Comparison of ENCODE assay signal across 11 cellular contexts in the genomic region with DNA sequence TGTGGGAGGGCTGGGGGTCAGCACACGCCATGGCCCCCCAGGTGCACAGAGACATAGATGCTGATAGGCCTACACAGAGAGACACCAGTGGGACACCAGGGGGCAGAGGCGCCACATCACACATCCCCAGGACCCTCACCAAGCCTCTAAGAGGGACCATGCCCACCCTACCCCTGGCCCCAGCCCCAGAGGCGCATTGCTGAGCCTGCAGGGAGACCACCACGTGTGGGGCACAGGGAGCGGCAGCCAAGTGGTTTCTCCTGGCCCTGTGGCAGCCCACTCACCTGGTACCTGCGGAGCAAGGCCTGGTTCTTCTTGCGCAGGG. TPM values are rescaled to one million over a fixed set of nuclear protein-coding genes. Genes with fewer than 3 reads are reported as not detected.
A peak's percentile ranks its signal among the peaks of the same experiment; 100 is the strongest.
DNase-seq lines count a peak whose midpoint lies in the region; ATAC-seq and TF ChIP-seq lines count a peak whose summit lies in the region.
"Had no signal": no experiment of that assay in that cellular context is flagged by ENCODE, and none has a peak within 500 bp of the region (broad histone marks: within the 10 kb centered on the region; RNA-seq: fewer than 3 reads in every experiment).

No MANE protein-coding gene starts in this region.

- intact Hi-C loops in ascending aorta (cut with DNase I) (loop anchor here (5.0 kb wide), 1 partner anchor 237 kb away; no protein-coding TSS in a partner anchor), left cardiac atrium (cut with DNase I) (no loop called here)

- H3K4me3 ChIP-seq in ascending aorta: peak overlapping the region; percentile 40 to 47
- H3K4me3 ChIP-seq in skeletal muscle tissue (ENCODE audit: low read length in 3 of 3): peak overlapping the region; percentile 89 to 90 (median 90)

- ATAC-seq in left cardiac atrium: peak; percentile 1 to 6
- no peak for ATAC-seq in GM19328 (IDR thresholded peaks at IDR 0.05; ENCODE audit: unreplicated experiment)
- ATAC-seq in GM21447 (IDR thresholded peaks at IDR 0.05; ENCODE audit: unreplicated experiment): no peak
- ATAC-seq: stimulated activated effector memory CD8-positive, alpha-beta T cell treated with anti-CD3 and anti-CD28 coated beads, Interleukin-12 subunit alpha, Interleukin-12 subunit beta, amount 100 ng/mL, for 72 hours had no signal

- H3K27me3 ChIP-seq in ascending aorta (no peaks in the 10 kb centered on the region), skeletal muscle tissue (ENCODE audit: control insufficient read depth in 3 of 3, insufficient read depth in 3 of 3, low read length in 3 of 3) (no peaks in the 10 kb centered on the region)

- H3K27ac ChIP-seq in ascending aorta: peak overlapping the region; percentile 98 to 99
- H3K27ac ChIP-seq in skeletal muscle tissue (ENCODE audit: low read depth, low read length): peak overlapping the region; percentile 97

- H3K4me1 ChIP-seq in ascending aorta (peaks cover 59 to 94% of the 10 kb centered on the region in 2 donors), skeletal muscle tissue (ENCODE audit: control insufficient read depth in 3 of 3, insufficient read depth in 3 of 3, low read length in 3 of 3) (peaks cover 87 to 97% (median 91%) of the 10 kb centered on the region in 3 donors)

- DNase-seq in GM03348 (ENCODE audit: low spot score): peak; percentile 23
- no peak for DNase-seq in ascending aorta (ENCODE audit: low spot score in 2 of 2)
- DNase-seq in left cardiac atrium: no peak
- no peak for DNase-seq in NCI-H524 treated with DMSO at 0.1 percent for 48 hours (lab: John Stamatoyannopoulos, UW)
- DNase-seq in putamen (ENCODE audit: low spot score): no peak
- DNase-seq: naive B cell had no signal

- H3K9ac ChIP-seq in skeletal muscle tissue (ENCODE audit: low read depth in 1 of 3, low read length in 3 of 3): peak overlapping the region; percentile 94 to 99 (median 99)

- no peak for TF ChIP-seq CTCF in ascending aorta (IDR thresholded peaks at IDR 0.05)

- no peaks in the 10 kb centered on the region for H3K9me3 ChIP-seq in ascending aorta
- H3K9me3 ChIP-seq in skeletal muscle tissue (ENCODE audit: control insufficient read depth in 3 of 3, low read length in 3 of 3): no peaks in the 10 kb centered on the region

- H3K36me3 ChIP-seq in ascending aorta (peaks cover 0 to 4% of the 10 kb centered on the region in 2 donors), skeletal muscle tissue (ENCODE audit: control insufficient read depth in 3 of 3, insufficient read depth in 3 of 3, low read length in 3 of 3) (peaks cover 18 to 30% (median 19%) of the 10 kb centered on the region in 3 donors)

RNA-seq across cellular contexts. Expression of a gene that starts 1.2 kb away (rescaled TPM):
- total RNA-seq in ascending aorta: 55.8 TPM
- 10 to 100 TPM; 72.1 to 83.8 TPM for total RNA-seq in left cardiac atrium
- total RNA-seq in skeletal muscle tissue: 2.1 TPM

RNA-seq across cellular contexts. Expression of a gene that starts 11.2 kb away (rescaled TPM):
- total RNA-seq in ascending aorta (not detected), left cardiac atrium (not detected), skeletal muscle tissue (not detected)
- total RNA-seq: T-helper 1 cell treated with Interleukin-12 subunit alpha and Interleukin-12 subunit beta and Interleukin-4 antibody, amounts not matched to agents 30 ng/mL and 1 ng/mL, for 36 hours had no signal

RNA-seq across cellular contexts. Expression of a gene that starts 16.1 kb away (rescaled TPM):
- total RNA-seq in ascending aorta (69.8 TPM), left cardiac atrium (10 to 100 TPM; 53.4 to 76.6 TPM), skeletal muscle tissue (11.5 TPM)

RNA-seq across cellular contexts. Expression of a gene that starts 18.4 kb away (rescaled TPM):
- total RNA-seq in ascending aorta (0.32 TPM), left cardiac atrium (1 to 10 TPM in 1 of 2 donors, under 1 TPM in 1; 0.31 to 6.5 TPM), skeletal muscle tissue (under 0.01 TPM)

RNA-seq across cellular contexts. Expression of a gene that starts 31.8 kb away (rescaled TPM):
- total RNA-seq in ascending aorta: 6.9 TPM
- 10 to 100 TPM in 1 of 2 donors, 1 to 10 TPM in 1; 8.4 to 13.5 TPM for total RNA-seq in left cardiac atrium
- total RNA-seq in skeletal muscle tissue: 3.7 TPM

Comparison
In these comparisons a context has a peak if more than half of its experiments do, and no peak if none do; other contexts are left out.
1. ATAC-seq: peak in left cardiac atrium (2 of 2); none in GM19328 (single experiment) and GM21447 (single experiment).
2. RNA of a gene that starts 1.2 kb away (total RNA-seq): 72.1 to 83.8 TPM in left cardiac atrium and 55.8 TPM in ascending aorta (single experiment); 2.1 TPM in skeletal muscle tissue (single experiment); every median in the first group is over 10 times any median in the second.